In genomic region chr6:35892482-35892881, GRCh38 we compare ENCODE assay signal across 16 cellular contexts. TPM values are rescaled to one million over a fixed set of nuclear protein-coding genes. Genes with fewer than 3 reads are reported as not detected.
A peak's percentile ranks its signal among the peaks of the same experiment; 100 is the strongest.
DNase-seq lines count a peak whose midpoint lies in the region; FAIRE-seq and TF ChIP-seq lines count a peak whose summit lies in the region.
"Had no signal": no experiment of that assay in that cellular context is flagged by ENCODE, and none has a peak within 500 bp of the region (broad histone marks: within the 10 kb centered on the region; RNA-seq: fewer than 3 reads in every experiment).

No MANE protein-coding gene starts in this region.

- H3K27me3 Mint-ChIP-seq in astrocyte (ENCODE audit: low read depth, unreplicated experiment) (no peaks in the 10 kb centered on the region), nephron progenitor cell (ENCODE audit: low read depth, poor library complexity) (no peaks in the 10 kb centered on the region)
- H3K27me3 Mint-ChIP-seq in activated CD4-positive, alpha-beta memory T cell treated with anti-CD3 and anti-CD28 coated beads, Interleukin-2, amount 10 ng/mL, durations not matched to agents 7 days and 5 days, result no peaks in the 10 kb centered on the region
- no peaks in the 10 kb centered on the region for H3K27me3 Mint-ChIP-seq in CD4-positive, alpha-beta memory T cell
- H3K27me3 Mint-ChIP-seq: CD4-positive, CD25-positive, alpha-beta regulatory T cell had no signal

- H3K9ac ChIP-seq in astrocyte (ENCODE audit: low read length), result no peak overlapping the region

- no peaks in the 10 kb centered on the region for H3K4me1 ChIP-seq in astrocyte (ENCODE audit: insufficient read depth, low read length)
- no peaks in the 10 kb centered on the region for H3K4me1 ChIP-seq in CD4-positive, alpha-beta memory T cell (ENCODE audit: insufficient read depth, low read length)
- H3K4me1 ChIP-seq: BE2C had no signal

- no peak overlapping the region for H2AFZ ChIP-seq in astrocyte (ENCODE audit: low read depth, low read length)

- H3K9me3 ChIP-seq in astrocyte (ENCODE audit: insufficient read depth, low read depth, low read length), result no peaks in the 10 kb centered on the region
- no peaks in the 10 kb centered on the region for H3K9me3 ChIP-seq in CD4-positive, alpha-beta memory T cell (ENCODE audit: control insufficient read depth in 1 of 2, low read length in 2 of 2)
- H3K9me3 ChIP-seq: BE2C, HAP-1 had no signal

- H3K27ac Mint-ChIP-seq in astrocyte (ENCODE audit: unreplicated experiment), result peak overlapping the region; percentile 34
- peak overlapping the region; percentile 97 for H3K27ac Mint-ChIP-seq in nephron progenitor cell
- no peak overlapping the region for H3K27ac Mint-ChIP-seq in activated CD4-positive, alpha-beta memory T cell treated with anti-CD3 and anti-CD28 coated beads, Interleukin-2, amount 10 ng/mL, durations not matched to agents 7 days and 5 days
- no peak overlapping the region for H3K27ac Mint-ChIP-seq in CD4-positive, alpha-beta memory T cell

- no peak overlapping the region for H3K4me3 Mint-ChIP-seq in astrocyte (ENCODE audit: unreplicated experiment)
- no peak overlapping the region for H3K4me3 Mint-ChIP-seq in nephron progenitor cell
- no peak overlapping the region for H3K4me3 Mint-ChIP-seq in activated CD4-positive, alpha-beta memory T cell treated with anti-CD3 and anti-CD28 coated beads, Interleukin-2, amount 10 ng/mL, durations not matched to agents 7 days and 5 days
- H3K4me3 Mint-ChIP-seq in CD4-positive, alpha-beta memory T cell, result no peak overlapping the region
- H3K4me3 Mint-ChIP-seq: CD4-positive, CD25-positive, alpha-beta regulatory T cell had no signal

- H4K20me1 ChIP-seq in astrocyte (ENCODE audit: insufficient read depth, low read length), result peaks cover 39% of the 10 kb centered on the region

- H3K27ac ChIP-seq in astrocyte (ENCODE audit: low read depth, low read length), result no peak overlapping the region
- H3K27ac ChIP-seq in CD4-positive, alpha-beta memory T cell (ENCODE audit: low read depth, low read length), result no peak overlapping the region
- H3K27ac ChIP-seq: HL-60 had no signal

- FAIRE-seq in GM18507 (lab: Jason Lieb, UNC) (peak; percentile 96), astrocyte (lab: Jason Lieb, UNC) (no peak)
- FAIRE-seq: K562 had no signal

- H3K27me3 ChIP-seq in astrocyte (ENCODE audit: insufficient read depth, low read length), result no peaks in the 10 kb centered on the region
- H3K27me3 ChIP-seq in CD4-positive, alpha-beta memory T cell (ENCODE audit: insufficient read depth, low read length), result no peaks in the 10 kb centered on the region
- H3K27me3 ChIP-seq: BE2C had no signal

- CTCF ChIA-PET in activated CD4-positive, alpha-beta memory T cell treated with anti-CD3 and anti-CD28 coated beads, Interleukin-2, amount 10 ng/mL, durations not matched to agents 7 days and 5 days (lab: Charles Lee), result no interaction called here
- CTCF ChIA-PET in CD4-positive, alpha-beta memory T cell (lab: Charles Lee; ENCODE audit: partially characterized antibody), result interaction anchor here (1.0 kb wide), 1 partner anchor 9 kb away, joined by 3 read pairs; no protein-coding TSS in a partner anchor

- peaks cover 10% of the 10 kb centered on the region for H3K36me3 Mint-ChIP-seq in astrocyte (ENCODE audit: low read depth, unreplicated experiment)
- peaks cover 63% of the 10 kb centered on the region for H3K36me3 Mint-ChIP-seq in nephron progenitor cell (ENCODE audit: low read depth)
- peaks cover 33% of the 10 kb centered on the region for H3K36me3 Mint-ChIP-seq in activated CD4-positive, alpha-beta memory T cell treated with anti-CD3 and anti-CD28 coated beads, Interleukin-2, amount 10 ng/mL, durations not matched to agents 7 days and 5 days (ENCODE audit: low read depth)
- peaks cover 28 to 32% of the 10 kb centered on the region in 2 donors for H3K36me3 Mint-ChIP-seq in CD4-positive, alpha-beta memory T cell

- H3K9me3 Mint-ChIP-seq in astrocyte (ENCODE audit: unreplicated experiment) (no peaks in the 10 kb centered on the region), nephron progenitor cell (peaks cover 10% of the 10 kb centered on the region)
- H3K9me3 Mint-ChIP-seq in activated CD4-positive, alpha-beta memory T cell treated with anti-CD3 and anti-CD28 coated beads, Interleukin-2, amount 10 ng/mL, durations not matched to agents 7 days and 5 days, result no peaks in the 10 kb centered on the region
- H3K9me3 Mint-ChIP-seq in CD4-positive, alpha-beta memory T cell, result no peaks in the 10 kb centered on the region
- H3K9me3 Mint-ChIP-seq: CD4-positive, CD25-positive, alpha-beta regulatory T cell had no signal

- peaks cover 10% of the 10 kb centered on the region for H3K36me3 ChIP-seq in astrocyte (ENCODE audit: insufficient read depth, low read length)
- no peaks in the 10 kb centered on the region for H3K36me3 ChIP-seq in CD4-positive, alpha-beta memory T cell (ENCODE audit: insufficient read depth, low read length)

- peaks cover 73% of the 10 kb centered on the region for H3K79me2 ChIP-seq in astrocyte (ENCODE audit: insufficient read depth, low read length)

- intact Hi-C loops in CD4-positive, alpha-beta memory T cell (cut with micrococcal nuclease), result no loop called here

- H3K4me1 Mint-ChIP-seq in astrocyte (ENCODE audit: low read depth, unreplicated experiment) (peaks cover 30% of the 10 kb centered on the region), nephron progenitor cell (peaks cover 35% of the 10 kb centered on the region)
- H3K4me1 Mint-ChIP-seq in activated CD4-positive, alpha-beta memory T cell treated with anti-CD3 and anti-CD28 coated beads, Interleukin-2, amount 10 ng/mL, durations not matched to agents 7 days and 5 days, result peaks cover 7% of the 10 kb centered on the region
- peaks cover 18 to 28% (median 20%) of the 10 kb centered on the region in 4 donors for H3K4me1 Mint-ChIP-seq in CD4-positive, alpha-beta memory T cell

- POLR2A ChIA-PET in activated CD4-positive, alpha-beta memory T cell treated with anti-CD3 and anti-CD28 coated beads, Interleukin-2, amount 10 ng/mL, durations not matched to agents 7 days and 5 days (lab: Charles Lee), result no interaction called here
- POLR2A ChIA-PET in CD4-positive, alpha-beta memory T cell (lab: Charles Lee; ENCODE audit: partially characterized antibody), result no interaction called here

- no peak overlapping the region for H3K4me2 ChIP-seq in astrocyte (ENCODE audit: low read length)

- DNase-seq in GM18507 (ENCODE audit: extremely low spot score, insufficient read length, low read depth) (no peak), astrocyte (ENCODE audit: low read depth) (no peak), nephron progenitor cell (no peak)
- DNase-seq in activated CD4-positive, alpha-beta T cell treated with anti-CD3 and anti-CD28 coated beads, Interleukin-2, amount 50 U/mL, for 48 hours, result no peak
- DNase-seq in activated CD4-positive, alpha-beta memory T cell treated with anti-CD3 and anti-CD28 coated beads, Interleukin-2, amount 10 ng/mL, durations not matched to agents 7 days and 5 days, result no peak
- DNase-seq in CD4-positive, alpha-beta memory T cell, result no peak
- DNase-seq: BE2C; C1 segment of cervical spinal cord; CD4-positive, CD25-positive, alpha-beta regulatory T cell; DMS153; DMS79; GDM1; GOT3 had no signal

- TF ChIP-seq CTCF in astrocyte (IDR thresholded peaks at IDR 0.05; ENCODE audit: insufficient read depth, low read depth, low read length), result no peak
- TF ChIP-seq CTCF in nephron progenitor cell (IDR thresholded peaks at IDR 0.05), result no peak

- H3K4me3 ChIP-seq in astrocyte (ENCODE audit: insufficient read depth, low read depth, low read length), result no peak overlapping the region
- no peak overlapping the region for H3K4me3 ChIP-seq in CD4-positive, alpha-beta memory T cell (ENCODE audit: low read length in 2 of 2)
- H3K4me3 ChIP-seq: HAP-1, K562 had no signal

RNA-seq across cellular contexts. Expression of gene SRPK1, which starts 28.4 kb away (rescaled TPM):
- total RNA-seq in astrocyte, result 52.2 and 58.6 TPM in 2 replicates
- 10 to 100 TPM; 83.0 to 85.4 TPM for total RNA-seq in activated CD4-positive, alpha-beta memory T cell treated with anti-CD3 and anti-CD28 coated beads, Interleukin-2, amount 10 ng/mL, durations not matched to agents 7 days and 5 days
- total RNA-seq in CD4-positive, alpha-beta memory T cell, result 10 to 100 TPM; 47.6 to 52.0 TPM
- 10 to 100 TPM; 51.2 to 57.5 TPM for polyA plus RNA-seq in CD4-positive, alpha-beta memory T cell

Comparison
In these comparisons a context has a peak if more than half of its experiments do, and no peak if none do; other contexts are left out.
1. H3K27ac Mint-ChIP-seq: peak in astrocyte (single experiment) and nephron progenitor cell (single experiment); none in activated CD4-positive, alpha-beta memory T cell treated with anti-CD3 and anti-CD28 coated beads, Interleukin-2, amount 10 ng/mL, durations not matched to agents 7 days and 5 days (single experiment) and CD4-positive, alpha-beta memory T cell (0 of 7).